ENCODE assay signal across 1 cellular context in genomic region chr2:133324150-133324561, GRCh38.
TF ChIP-seq lines count a peak whose summit lies in the region.

No MANE protein-coding gene starts in this region.

TF ChIP-seq in GM23338, 12 proteins besides CTCF, POLR2A, EP300 and RAD21 (continued from another document):
- no peak for TF ChIP-seq ZNF462 (CRISPR knock-in tag; IDR thresholded peaks at IDR 0.05)
- TF ChIP-seq JUNB (IDR thresholded peaks at IDR 0.05; ENCODE audit: unreplicated experiment), result no peak
- no peak for TF ChIP-seq EZH2 (IDR thresholded peaks at IDR 0.05; ENCODE audit: low read depth, unreplicated experiment)
- TF ChIP-seq STAT1 (IDR thresholded peaks at IDR 0.05; ENCODE audit: unreplicated experiment), result no peak
- TF ChIP-seq ZNF114 (CRISPR knock-in tag; IDR thresholded peaks at IDR 0.05), result no peak
- TF ChIP-seq ZNF331 (CRISPR knock-in tag; IDR thresholded peaks at IDR 0.05; ENCODE audit: low read depth), result no peak
